8 cellular contexts compared by ENCODE assay signal in the genomic region with DNA sequence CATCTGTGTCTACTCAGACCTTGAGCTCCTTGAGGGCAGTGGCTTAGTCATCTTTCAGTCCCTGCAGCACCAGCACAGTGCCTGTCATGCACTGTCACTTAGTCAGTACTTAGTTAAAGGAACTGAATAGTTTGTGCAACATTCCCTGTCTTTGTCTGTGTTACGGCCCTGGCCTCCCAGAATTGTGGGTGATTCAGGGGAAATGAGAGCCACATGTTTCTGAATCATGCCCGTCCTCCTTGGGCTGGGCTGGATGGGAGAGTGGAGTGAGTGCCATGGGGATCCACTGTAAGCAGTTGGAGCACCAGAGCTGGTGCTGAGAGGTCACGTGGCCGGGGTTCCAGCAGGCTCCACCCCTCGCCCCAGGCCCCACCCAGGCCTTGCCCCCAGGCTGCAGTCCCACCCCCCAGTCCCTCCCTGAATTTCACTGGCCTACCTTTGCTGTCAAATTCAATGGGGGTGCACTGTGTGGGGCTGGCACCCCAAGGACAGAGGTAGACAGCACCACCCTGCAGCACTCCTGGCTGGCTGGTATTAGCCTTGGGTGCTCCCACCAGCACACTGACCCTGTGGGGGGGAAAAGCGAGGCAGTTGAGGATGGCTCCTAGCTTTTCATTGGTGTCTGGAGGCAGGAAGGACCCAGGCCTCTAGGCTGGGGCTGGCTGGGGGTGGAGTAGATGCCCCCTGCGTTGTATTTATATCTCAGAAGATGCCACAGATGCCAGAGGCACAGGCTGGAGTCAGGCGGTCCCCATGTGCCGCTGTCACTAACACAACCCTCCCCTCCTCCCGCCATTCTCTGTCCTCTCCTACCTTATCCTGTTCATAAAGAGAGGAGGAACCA. TPM values are rescaled to one million over a fixed set of nuclear protein-coding genes. Genes with fewer than 3 reads are reported as not detected.
A peak's percentile ranks its signal among the peaks of the same experiment; 100 is the strongest.
DNase-seq lines count a peak whose midpoint lies in the region; ATAC-seq and TF ChIP-seq lines count a peak whose summit lies in the region.

No MANE protein-coding gene starts in this region.

- no peaks in the 10 kb centered on the region for H3K27me3 ChIP-seq in esophagus squamous epithelium
- H3K27me3 ChIP-seq in parathyroid adenoma (ENCODE audit: control insufficient read depth, insufficient read depth, low read length): no peaks in the 10 kb centered on the region

- no peak overlapping the region for H3K4me2 ChIP-seq in parathyroid adenoma (ENCODE audit: low read length)

- CTCF ChIA-PET in activated CD8-positive, alpha-beta memory T cell treated with anti-CD3 and anti-CD28 coated beads, Interleukin-2, amount 10 ng/mL, durations not matched to agents 7 days and 5 days (lab: Charles Lee): interaction anchor here (0.9 to 14.5 kb wide), 7 partner anchors 11 to 195 kb away, joined by 3 to 283 read pairs (median 4); no protein-coding TSS in a partner anchor

- peaks cover 51% of the 10 kb centered on the region for H3K4me1 Mint-ChIP-seq in activated CD8-positive, alpha-beta memory T cell treated with anti-CD3 and anti-CD28 coated beads, Interleukin-2, amount 10 ng/mL, durations not matched to agents 7 days and 5 days

- peaks cover 21% of the 10 kb centered on the region for H3K36me3 Mint-ChIP-seq in activated CD8-positive, alpha-beta memory T cell treated with anti-CD3 and anti-CD28 coated beads, Interleukin-2, amount 10 ng/mL, durations not matched to agents 7 days and 5 days

- TF ChIP-seq CTCF in esophagus squamous epithelium (IDR thresholded peaks at IDR 0.05) (no peak), parathyroid adenoma (IDR thresholded peaks at IDR 0.05) (no peak)

- H3K4me3 Mint-ChIP-seq in activated CD8-positive, alpha-beta memory T cell treated with anti-CD3 and anti-CD28 coated beads, Interleukin-2, amount 10 ng/mL, durations not matched to agents 7 days and 5 days: no peak overlapping the region

- peak overlapping the region in 3 of 4 donors; percentile 66 to 95 (median 85) for H3K4me3 ChIP-seq in esophagus squamous epithelium
- no peak overlapping the region for H3K4me3 ChIP-seq in parathyroid adenoma (ENCODE audit: low read depth, low read length)

- ATAC-seq in activated CD8-positive, alpha-beta memory T cell treated with anti-CD3 and anti-CD28 coated beads, Interleukin-2, amount 10 ng/mL, durations not matched to agents 7 days and 5 days: peak; percentile 12
- no peak for ATAC-seq in GM21723 (IDR thresholded peaks at IDR 0.05; ENCODE audit: unreplicated experiment)

- DNase-seq in activated CD8-positive, alpha-beta memory T cell treated with anti-CD3 and anti-CD28 coated beads for 24 hours: peak; percentile 72
- no peak for DNase-seq in activated CD8-positive, alpha-beta memory T cell treated with anti-CD3 and anti-CD28 coated beads, Interleukin-2, amount 50 U/mL, for 4 hours
- DNase-seq in activated CD8-positive, alpha-beta memory T cell treated with anti-CD3 and anti-CD28 coated beads, Interleukin-2, amount 10 ng/mL, durations not matched to agents 7 days and 5 days: peak; percentile 59
- no peak for DNase-seq in esophagus squamous epithelium (lab: John Stamatoyannopoulos, UW)
- DNase-seq in DMS114 treated with DMSO at 0.1 percent for 48 hours (lab: John Stamatoyannopoulos, UW; ENCODE audit: unreplicated experiment): no peak
- no peak for DNase-seq in putamen (ENCODE audit: low spot score)

- peak overlapping the region; percentile 85 for H3K27ac Mint-ChIP-seq in activated CD8-positive, alpha-beta memory T cell treated with anti-CD3 and anti-CD28 coated beads, Interleukin-2, amount 10 ng/mL, durations not matched to agents 7 days and 5 days

- H3K9me3 ChIP-seq in esophagus squamous epithelium: no peaks in the 10 kb centered on the region
- H3K9me3 ChIP-seq in parathyroid adenoma (ENCODE audit: control insufficient read depth, low read length): no peaks in the 10 kb centered on the region

- peaks cover 0 to 55% (median 23%) of the 10 kb centered on the region in 3 donors for H3K36me3 ChIP-seq in esophagus squamous epithelium
- no peaks in the 10 kb centered on the region for H3K36me3 ChIP-seq in parathyroid adenoma (ENCODE audit: control insufficient read depth, insufficient read depth, low read length)

- intact Hi-C loops in esophagus squamous epithelium (cut with DNase I): no loop called here

- H3K9ac ChIP-seq in parathyroid adenoma: no peak overlapping the region

- WGBS in esophagus squamous epithelium, 2 donors: 58 to 65% methylated on average over 3 to 7 of the region's 10 CpGs

- H2AFZ ChIP-seq in parathyroid adenoma: no peak overlapping the region

- H3K27ac ChIP-seq in esophagus squamous epithelium (peak overlapping the region; percentile 66 to 95 (median 90)), parathyroid adenoma (peak overlapping the region; percentile 9)

- no peaks in the 10 kb centered on the region for H3K27me3 Mint-ChIP-seq in activated CD8-positive, alpha-beta memory T cell treated with anti-CD3 and anti-CD28 coated beads, Interleukin-2, amount 10 ng/mL, durations not matched to agents 7 days and 5 days

- H3K9me3 Mint-ChIP-seq in activated CD8-positive, alpha-beta memory T cell treated with anti-CD3 and anti-CD28 coated beads, Interleukin-2, amount 10 ng/mL, durations not matched to agents 7 days and 5 days (ENCODE audit: low read depth): no peaks in the 10 kb centered on the region

- H3K79me2 ChIP-seq in parathyroid adenoma: no peaks in the 10 kb centered on the region

- TF ChIP-seq POLR2A in esophagus squamous epithelium (IDR thresholded peaks at IDR 0.05): no peak

- H3K4me1 ChIP-seq in esophagus squamous epithelium: peaks cover 23 to 98% (median 51%) of the 10 kb centered on the region in 3 donors
- peaks cover 4% of the 10 kb centered on the region for H3K4me1 ChIP-seq in parathyroid adenoma

RNA-seq across cellular contexts. Expression of gene ITGA5, which starts 7.4 kb away (rescaled TPM):
- 10 to 100 TPM; 13.2 to 37.6 TPM for total RNA-seq in activated CD8-positive, alpha-beta memory T cell treated with anti-CD3 and anti-CD28 coated beads, Interleukin-2, amount 10 ng/mL, durations not matched to agents 7 days and 5 days
- 100 to 1,000 TPM in 1 of 4 donors, 10 to 100 TPM in 2, 1 to 10 TPM in 1; 7.5 to 112 (median 37.3) TPM for total RNA-seq in esophagus squamous epithelium

RNA-seq across cellular contexts. Expression of gene ZNF385A, which starts 27.1 kb away (rescaled TPM):
- total RNA-seq in activated CD8-positive, alpha-beta memory T cell treated with anti-CD3 and anti-CD28 coated beads, Interleukin-2, amount 10 ng/mL, durations not matched to agents 7 days and 5 days: under 1 TPM; 0.30 to 0.91 TPM
- total RNA-seq in esophagus squamous epithelium: 100 to 1,000 TPM in 1 of 4 donors, 10 to 100 TPM in 3; 25.2 to 106 (median 37.8) TPM

RNA-seq across cellular contexts. Expression of gene GPR84, which starts 47.3 kb away (rescaled TPM):
- under 1 TPM; 0.32 to 0.59 TPM for total RNA-seq in activated CD8-positive, alpha-beta memory T cell treated with anti-CD3 and anti-CD28 coated beads, Interleukin-2, amount 10 ng/mL, durations not matched to agents 7 days and 5 days
- under 1 TPM in 1 of 4 donors, not detected in 3; 0.38 TPM for total RNA-seq in esophagus squamous epithelium

Comparison
In these comparisons a context has a peak if more than half of its experiments do, and no peak if none do; other contexts are left out.
1. DNase-seq: peak in activated CD8-positive, alpha-beta memory T cell treated with anti-CD3 and anti-CD28 coated beads for 24 hours (single experiment) and activated CD8-positive, alpha-beta memory T cell treated with anti-CD3 and anti-CD28 coated beads, Interleukin-2, amount 10 ng/mL, durations not matched to agents 7 days and 5 days (single experiment); none in activated CD8-positive, alpha-beta memory T cell treated with anti-CD3 and anti-CD28 coated beads, Interleukin-2, amount 50 U/mL, for 4 hours (single experiment), esophagus squamous epithelium (single experiment), DMS114 treated with DMSO at 0.1 percent for 48 hours (single experiment) and putamen (single experiment).
2. RNA of gene ZNF385A, which starts 27.1 kb away (total RNA-seq): 25.2 to 106 TPM in esophagus squamous epithelium; 0.30 to 0.91 TPM in activated CD8-positive, alpha-beta memory T cell treated with anti-CD3 and anti-CD28 coated beads, Interleukin-2, amount 10 ng/mL, durations not matched to agents 7 days and 5 days; every median in the first group is over 10 times any median in the second.